In the genomic region with DNA sequence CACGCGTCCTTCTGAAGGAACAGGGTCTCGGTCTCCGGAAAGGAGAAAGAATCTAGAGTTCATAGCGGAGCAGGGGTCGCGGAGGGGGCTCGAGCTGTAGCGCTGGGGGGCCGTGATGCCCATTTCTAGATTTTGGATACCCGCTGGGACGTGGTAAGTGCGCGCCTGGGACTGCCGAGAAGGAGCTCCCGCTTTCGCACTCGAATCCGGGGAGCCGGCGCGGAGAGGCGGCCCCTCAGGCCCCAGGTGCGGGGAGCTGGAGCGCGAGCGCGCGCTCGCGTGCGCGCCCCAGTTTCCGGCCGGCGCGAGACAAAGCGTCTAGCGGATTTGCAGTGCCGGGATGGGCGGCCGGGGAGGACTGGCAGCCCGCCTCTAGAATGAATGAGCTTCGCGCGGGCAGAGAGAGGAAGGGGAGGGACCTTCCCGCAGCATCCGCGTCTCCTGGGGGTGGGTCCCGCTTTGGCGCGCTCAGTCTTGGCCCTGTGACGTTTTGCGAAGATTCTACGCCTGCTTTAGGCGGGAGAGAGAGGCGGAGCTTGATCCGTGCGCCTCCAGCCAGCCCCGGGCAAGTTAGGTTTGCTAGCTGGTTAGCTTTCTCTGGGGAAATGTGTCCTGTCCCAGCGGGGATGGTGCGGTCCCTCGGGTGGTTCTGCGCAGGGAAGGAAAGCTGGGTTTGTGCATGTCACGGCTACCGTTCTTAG, we compare ENCODE assay signal across 1 cellular context.
TF ChIP-seq lines count a peak whose summit lies in the region.

No MANE protein-coding gene starts in this region.

TF ChIP-seq in SK-N-SH, 30 proteins besides CTCF, POLR2A, EP300 and RAD21 (continued from another document):
- TF ChIP-seq RCOR1 (IDR thresholded peaks at IDR 0.05; ENCODE audit: low read length) = no peak
- TF ChIP-seq CHD2 (IDR thresholded peaks at IDR 0.05; ENCODE audit: low read length, partially characterized antibody) = peak; percentile 27
- TF ChIP-seq, protein P1, sequence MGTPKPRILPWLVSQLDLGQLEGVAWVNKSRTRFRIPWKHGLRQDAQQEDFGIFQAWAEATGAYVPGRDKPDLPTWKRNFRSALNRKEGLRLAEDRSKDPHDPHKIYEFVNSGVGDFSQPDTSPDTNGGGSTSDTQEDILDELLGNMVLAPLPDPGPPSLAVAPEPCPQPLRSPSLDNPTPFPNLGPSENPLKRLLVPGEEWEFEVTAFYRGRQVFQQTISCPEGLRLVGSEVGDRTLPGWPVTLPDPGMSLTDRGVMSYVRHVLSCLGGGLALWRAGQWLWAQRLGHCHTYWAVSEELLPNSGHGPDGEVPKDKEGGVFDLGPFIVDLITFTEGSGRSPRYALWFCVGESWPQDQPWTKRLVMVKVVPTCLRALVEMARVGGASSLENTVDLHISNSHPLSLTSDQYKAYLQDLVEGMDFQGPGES (IDR thresholded peaks at IDR 0.05; ENCODE audit: low read depth, low read length) = no peak
- peak; percentile 34; the same call in 1 of the 2 replicates for TF ChIP-seq ELF1 (IDR thresholded peaks at IDR 0.05)
- peak; percentile 76 for TF ChIP-seq GABPA (IDR thresholded peaks at IDR 0.05; ENCODE audit: low read depth)
- no peak for TF ChIP-seq TEAD4 (IDR thresholded peaks at IDR 0.05; ENCODE audit: borderline replicate concordance, insufficient read depth)
- no peak for TF ChIP-seq FOSL2 (IDR thresholded peaks at IDR 0.05; ENCODE audit: borderline replicate concordance, low read depth)
- no peak for TF ChIP-seq RFX5 (IDR thresholded peaks at IDR 0.05; ENCODE audit: low read length)
- TF ChIP-seq GATA2 (CRISPR knock-in tag; IDR thresholded peaks at IDR 0.05) = no peak
- peak; percentile 92 for TF ChIP-seq TAF1 (IDR thresholded peaks at IDR 0.05; ENCODE audit: borderline replicate concordance, low read depth, low read length)
- no peak for TF ChIP-seq RXRA (IDR thresholded peaks at IDR 0.05; ENCODE audit: borderline replicate concordance, low read depth)
- TF ChIP-seq, protein P2, sequence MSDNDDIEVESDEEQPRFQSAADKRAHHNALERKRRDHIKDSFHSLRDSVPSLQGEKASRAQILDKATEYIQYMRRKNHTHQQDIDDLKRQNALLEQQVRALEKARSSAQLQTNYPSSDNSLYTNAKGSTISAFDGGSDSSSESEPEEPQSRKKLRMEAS (IDR thresholded peaks at IDR 0.05; ENCODE audit: low read depth) = peak; percentile 57
- TF ChIP-seq SIN3A (IDR thresholded peaks at IDR 0.05; ENCODE audit: borderline replicate concordance, low read depth, low read length) = peak; percentile 85; the same call in 1 of the 2 replicates
- no peak for TF ChIP-seq NFIC (IDR thresholded peaks at IDR 0.05; ENCODE audit: borderline replicate concordance)
- TF ChIP-seq NRF1 (IDR thresholded peaks at IDR 0.05; ENCODE audit: low read depth, low read length) = peak; percentile 36
- TF ChIP-seq YY1 (IDR thresholded peaks at IDR 0.05; ENCODE audit: low read depth) = peak; percentile 39; the same call in 1 of the 2 replicates
- TF ChIP-seq, protein P3, sequence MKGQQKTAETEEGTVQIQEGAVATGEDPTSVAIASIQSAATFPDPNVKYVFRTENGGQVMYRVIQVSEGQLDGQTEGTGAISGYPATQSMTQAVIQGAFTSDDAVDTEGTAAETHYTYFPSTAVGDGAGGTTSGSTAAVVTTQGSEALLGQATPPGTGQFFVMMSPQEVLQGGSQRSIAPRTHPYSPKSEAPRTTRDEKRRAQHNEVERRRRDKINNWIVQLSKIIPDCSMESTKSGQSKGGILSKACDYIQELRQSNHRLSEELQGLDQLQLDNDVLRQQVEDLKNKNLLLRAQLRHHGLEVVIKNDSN (IDR thresholded peaks at IDR 0.05; ENCODE audit: borderline replicate concordance, low read depth) = no peak
- TF ChIP-seq POLR2AphosphoS5 (IDR thresholded peaks at IDR 0.05; ENCODE audit: low read depth, low read length) = peak; percentile 74
